Comparison of ENCODE assay signal across 8 cellular contexts in genomic region chr2:162475661-162476060, GRCh38.
A peak's percentile ranks its signal among the peaks of the same experiment; 100 is the strongest.
DNase-seq lines count a peak whose midpoint lies in the region; ATAC-seq and TF ChIP-seq lines count a peak whose summit lies in the region.
"Had no signal": no experiment of that assay in that cellular context is flagged by ENCODE, and none has a peak within 500 bp of the region (broad histone marks: within the 10 kb centered on the region; RNA-seq: fewer than 3 reads in every experiment).

No MANE protein-coding gene starts in this region.

- DNase-seq in NCI-H2171 treated with DMSO at 0.1 percent for 48 hours (lab: John Stamatoyannopoulos, UW), result peak; percentile 92
- peak; percentile 18 for DNase-seq in epithelial cell of proximal tubule (ENCODE audit: low read depth)
- no peak for DNase-seq in coronary artery (ENCODE audit: low spot score)
- no peak for DNase-seq in SK-N-DZ (ENCODE audit: low spot score)
- DNase-seq in stimulated activated CD4-positive, alpha-beta T cell treated with anti-CD3 and anti-CD28 coated beads, Interleukin-12 subunit alpha, Interleukin-12 subunit beta, amount 100 ng/mL, for 4 hours, result no peak
- DNase-seq: right lobe of liver had no signal

- H3K9ac ChIP-seq in skeletal muscle tissue (ENCODE audit: low read depth in 1 of 3, low read length in 3 of 3), result no peak overlapping the region

- no peaks in the 10 kb centered on the region for H3K9me3 ChIP-seq in skeletal muscle tissue (ENCODE audit: control insufficient read depth in 3 of 3, low read length in 3 of 3)
- H3K9me3 ChIP-seq: right lobe of liver had no signal

- no peaks in the 10 kb centered on the region for H3K36me3 ChIP-seq in skeletal muscle tissue (ENCODE audit: control insufficient read depth in 3 of 3, insufficient read depth in 3 of 3, low read length in 3 of 3)
- H3K36me3 ChIP-seq: right lobe of liver had no signal

- H3K4me3 ChIP-seq in epithelial cell of proximal tubule (ENCODE audit: low read depth, low read length) (no peak overlapping the region), skeletal muscle tissue (ENCODE audit: low read length in 3 of 3) (no peak overlapping the region), coronary artery (no peak overlapping the region)
- H3K4me3 ChIP-seq: right lobe of liver had no signal

- H3K4me1 ChIP-seq in skeletal muscle tissue (ENCODE audit: control insufficient read depth in 3 of 3, insufficient read depth in 3 of 3, low read length in 3 of 3), result peaks cover 0 to 10% (median 0%) of the 10 kb centered on the region in 3 donors
- H3K4me1 ChIP-seq: right lobe of liver had no signal

- H3K27me3 ChIP-seq in skeletal muscle tissue (ENCODE audit: control insufficient read depth in 3 of 3, insufficient read depth in 3 of 3, low read length in 3 of 3), result no peaks in the 10 kb centered on the region
- H3K27me3 ChIP-seq: right lobe of liver had no signal

- peak overlapping the region; percentile 13 for H3K27ac ChIP-seq in skeletal muscle tissue (ENCODE audit: low read depth, low read length)
- no peak overlapping the region for H3K27ac ChIP-seq in coronary artery
- H3K27ac ChIP-seq: right lobe of liver had no signal

- peak; percentile 37 for ATAC-seq in HG02885 (IDR thresholded peaks at IDR 0.05; ENCODE audit: poor library complexity, unreplicated experiment)

- TF ChIP-seq CTCF in epithelial cell of proximal tubule (conservative IDR thresholded peaks at IDR 0.05; ENCODE audit: low read depth, low read length) (no peak), coronary artery (IDR thresholded peaks at IDR 0.05) (no peak)

Comparison
In these comparisons a context has a peak if more than half of its experiments do, and no peak if none do; other contexts are left out.
1. DNase-seq: peak in NCI-H2171 treated with DMSO at 0.1 percent for 48 hours (single experiment) and epithelial cell of proximal tubule (single experiment); none in coronary artery (single experiment), SK-N-DZ (single experiment) and stimulated activated CD4-positive, alpha-beta T cell treated with anti-CD3 and anti-CD28 coated beads, Interleukin-12 subunit alpha, Interleukin-12 subunit beta, amount 100 ng/mL, for 4 hours (single experiment).